Comparison of ENCODE assay signal across 11 cellular contexts in genomic region chr21:44965251-44966022, GRCh38. TPM values are rescaled to one million over a fixed set of nuclear protein-coding genes. Genes with fewer than 3 reads are reported as not detected.
A peak's percentile ranks its signal among the peaks of the same experiment; 100 is the strongest.
DNase-seq lines count a peak whose midpoint lies in the region; ATAC-seq and TF ChIP-seq lines count a peak whose summit lies in the region.
"Had no signal": no experiment of that assay in that cellular context is flagged by ENCODE, and none has a peak within 500 bp of the region (broad histone marks: within the 10 kb centered on the region; RNA-seq: fewer than 3 reads in every experiment).

No MANE protein-coding gene starts in this region.

- DNase-seq in A673 (ENCODE audit: low spot score) (peak; percentile 78), memory B cell (ENCODE audit: low spot score in 2 of 2) (no peak), NCI-H1105 (lab: John Stamatoyannopoulos, UW) (no peak), NCI-H1436 (lab: John Stamatoyannopoulos, UW) (no peak)
- peak; percentile 55 to 64 for DNase-seq in activated T-cell treated with anti-CD3 and anti-CD28 coated beads, Interleukin-2, amount 50 U/mL, for 48 hours
- no peak for DNase-seq in stimulated activated naive CD4-positive, alpha-beta T cell treated with Interleukin-2 at 50 U/mL for 16 hours (lab: John Stamatoyannopoulos, UW)
- DNase-seq: DND-41, RPMI8226 had no signal

- BruUV-seq in A673 (replicated peaks; lab: Mats Ljungman, UMichigan) = no TSS peak

- TF ChIP-seq CTCF in A673 (conservative IDR thresholded peaks at IDR 0.05; ENCODE audit: low read depth, low read length) (no peak), HEK293 (tag by site-specific recombination; IDR thresholded peaks at IDR 0.05) (no peak)

- no peaks in the 10 kb centered on the region for H3K9me3 Mint-ChIP-seq in memory B cell

- H3K36me3 Mint-ChIP-seq in memory B cell = peaks cover 17% of the 10 kb centered on the region

- H3K9me3 ChIP-seq in A673 (ENCODE audit: low read depth, low read length, poor library complexity, severe bottlenecking) (no peaks in the 10 kb centered on the region), HEK293 (ENCODE audit: control insufficient read depth, insufficient read depth, low read depth, low read length) (no peaks in the 10 kb centered on the region)
- H3K9me3 ChIP-seq: left lung had no signal

- intact Hi-C loops in A673 (cut with micrococcal nuclease; ENCODE audit: unreplicated experiment) = no loop called here

- H3K4me3 ChIP-seq in A673 (ENCODE audit: low read depth, low read length, poor library complexity, severe bottlenecking) = no peak overlapping the region
- no peak overlapping the region for H3K4me3 ChIP-seq in HEK293 (ENCODE audit: low read depth, low read length)
- H3K4me3 ChIP-seq: left lung had no signal

- ATAC-seq in memory B cell (ENCODE audit: low read depth) = no peak
- no peak for ATAC-seq in HG02642 (IDR thresholded peaks at IDR 0.05; ENCODE audit: poor library complexity, unreplicated experiment)
- ATAC-seq: left lung had no signal

- no peaks in the 10 kb centered on the region for H3K27me3 Mint-ChIP-seq in memory B cell

- H3K36me3 ChIP-seq in A673 (ENCODE audit: insufficient read depth, low read length, poor library complexity, severe bottlenecking) (peaks cover 76% of the 10 kb centered on the region), HEK293 (ENCODE audit: control insufficient read depth in 2 of 2, insufficient read depth in 1 of 2, low read length in 2 of 2) (peaks cover 19 to 59% of the 10 kb centered on the region in 2 experiments)

- CTCF ChIA-PET in A673 (lab: Charles Lee) (interaction anchor here (1.0 to 1.1 kb wide), 2 partner anchors 137 to 173 kb away, joined by 3 to 5 read pairs; no protein-coding TSS in a partner anchor), HEK293 (lab: Yijun Ruan, JAX) (interaction anchor here (1.0 to 1.3 kb wide), 3 partner anchors 163 to 174 kb away, joined by 3 to 4 read pairs (median 3); no protein-coding TSS in a partner anchor)

- peak overlapping the region; percentile 34 for H3K4me3 Mint-ChIP-seq in memory B cell

- H3K27ac Mint-ChIP-seq in memory B cell = no peak overlapping the region

- POLR2A ChIA-PET in A673 (lab: Charles Lee; ENCODE audit: low non-redundant PET) (no interaction called here), HEK293 (lab: Yijun Ruan, JAX) (no interaction called here)

- H3K4me1 ChIP-seq in A673 (ENCODE audit: insufficient read depth, low read length, poor library complexity, severe bottlenecking) (peaks cover 64% of the 10 kb centered on the region), HEK293 (ENCODE audit: control insufficient read depth, insufficient read depth, low read length) (0 out of 2 replicates have a peak, but pooled peaks cover 3% of the 10 kb centered on the region)

- peaks cover 12% of the 10 kb centered on the region for H3K4me1 Mint-ChIP-seq in memory B cell

- no peaks in the 10 kb centered on the region for H3K27me3 ChIP-seq in A673 (replicated peaks; ENCODE audit: insufficient read depth, low read depth, low read length, poor library complexity)
- H3K27me3 ChIP-seq: left lung had no signal

- peak overlapping the region; percentile 83 for H3K27ac ChIP-seq in A673 (ENCODE audit: low read depth, low read length, poor library complexity, severe bottlenecking)
- H3K27ac ChIP-seq in HEK293 (ENCODE audit: extremely low read depth, low read depth, low read length) = no peak overlapping the region
- H3K27ac ChIP-seq: left lung had no signal

TF ChIP-seq in HEK293, 187 proteins besides CTCF, POLR2A, EP300 and RAD21:
- no peak for TF ChIP-seq KLF16 (tag by site-specific recombination; IDR thresholded peaks at IDR 0.05)
- peak; percentile 92 for TF ChIP-seq ZFHX2 (tag by site-specific recombination; conservative IDR thresholded peaks at IDR 0.05)
- TF ChIP-seq EGR2 (tag by site-specific recombination; IDR thresholded peaks at IDR 0.05; ENCODE audit: low read depth) = peak; percentile 98
- TF ChIP-seq SP7 (tag by site-specific recombination; IDR thresholded peaks at IDR 0.05) = peak; percentile 20; the same call in 1 of the 2 replicates
TF ChIP-seq in HEK293: peak in this region for 3.

RNA-seq across cellular contexts. Expression of gene SLX9, which starts 25.6 kb away (rescaled TPM):
- 114 and 115 TPM in 2 replicates for total RNA-seq in A673 (2021)

RNA-seq across cellular contexts. Expression of gene ITGB2, which starts 44.7 kb away (rescaled TPM):
- total RNA-seq in A673 (2021) = 5.0 and 7.4 TPM in 2 replicates

Comparison
In these comparisons a context has a peak if more than half of its experiments do, and no peak if none do; other contexts are left out.
1. DNase-seq: peak in A673 (single experiment) and activated T-cell treated with anti-CD3 and anti-CD28 coated beads, Interleukin-2, amount 50 U/mL, for 48 hours (2 of 2); none in memory B cell (0 of 2), NCI-H1105 (single experiment), stimulated activated naive CD4-positive, alpha-beta T cell treated with Interleukin-2 at 50 U/mL for 16 hours (single experiment) and NCI-H1436 (single experiment).